Comparison of ENCODE assay signal across 21 cellular contexts in the genomic region with DNA sequence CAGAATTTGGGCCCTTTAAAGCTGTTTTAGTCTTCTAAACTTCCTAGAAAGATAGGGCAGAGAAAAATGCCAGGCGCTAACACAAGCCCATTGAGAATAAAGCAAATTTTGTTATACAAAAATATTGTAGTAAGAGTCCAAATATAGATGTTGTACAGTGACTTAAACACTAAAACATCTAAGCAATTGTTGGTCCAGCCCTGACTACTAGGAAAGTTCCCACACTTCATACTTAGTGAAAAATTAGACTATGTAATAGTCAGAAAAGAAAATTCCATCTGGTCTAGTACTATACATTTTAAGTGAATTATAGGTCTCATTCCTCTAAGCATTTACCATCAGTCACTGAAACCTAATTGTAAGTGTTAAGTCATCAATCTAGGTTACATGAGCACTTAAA.
"Had no signal": no experiment of that assay in that cellular context is flagged by ENCODE, and none has a peak within 500 bp of the region (broad histone marks: within the 10 kb centered on the region; RNA-seq: fewer than 3 reads in every experiment).

No MANE protein-coding gene starts in this region.

- H3K27me3 ChIP-seq: ascending aorta, neutrophil, ovary, tibial artery had no signal

- ATAC-seq: activated naive CD8-positive, alpha-beta T cell treated with anti-CD3 and anti-CD28 coated beads, Interleukin-2, amount 50 U/mL, for 24 hours; activated T-cell treated with anti-CD3 and anti-CD28 coated beads, Interleukin-2, amount 50 U/mL, for 72 hours; left ventricle myocardium superior; right cardiac atrium; stimulated activated effector memory CD8-positive, alpha-beta T cell treated with anti-CD3 and anti-CD28 coated beads, Interleukin-12 subunit alpha, Interleukin-12 subunit beta, amount 100 ng/mL, for 72 hours; stimulated activated naive CD8-positive, alpha-beta T cell treated with anti-CD3 and anti-CD28 coated beads, Interleukin-15, amount 100 ng/mL, for 72 hours; T-helper 17 cell had no signal

- H3K9me3 ChIP-seq: ascending aorta, neutrophil, ovary, tibial artery had no signal

- H3K36me3 ChIP-seq: ascending aorta, neutrophil, ovary, tibial artery had no signal

- H3K27ac ChIP-seq: ascending aorta, neutrophil, ovary, tibial artery had no signal

- DNase-seq: activated CD4-positive, alpha-beta memory T cell treated with anti-CD3 and anti-CD28 coated beads for 36 hours; activated CD4-positive, alpha-beta T cell treated with anti-CD3 and anti-CD28 coated beads for 48 hours; activated effector memory CD4-positive, alpha-beta T cell treated with Interleukin-2 at 50 U/mL for 16 hours; activated naive CD4-positive, alpha-beta T cell treated with anti-CD3 and anti-CD28 coated beads, Interleukin-2, amount 50 U/mL, for 16 hours; activated naive CD8-positive, alpha-beta T cell treated with anti-CD3 and anti-CD28 coated beads, Interleukin-2, amount 50 U/mL, for 24 hours; activated T-cell treated with anti-CD3 and anti-CD28 coated beads, Interleukin-2, amount 50 U/mL, for 72 hours; cerebellar nuclear complex; effector CD4-positive, alpha-beta T cell; hippocampal formation; left ventricle myocardium superior; mammary epithelial cell; ovary; right cardiac atrium; small intestine; stimulated activated CD4-positive, alpha-beta T cell treated with anti-CD3 and anti-CD28 coated beads, Interleukin-2, amount 100 ng/mL, for 24 hours; stimulated activated naive CD8-positive, alpha-beta T cell treated with anti-CD3 and anti-CD28 coated beads, Interleukin-15, amount 100 ng/mL, for 72 hours; T-helper 17 cell; tibial artery had no signal

- H3K4me3 ChIP-seq: ascending aorta, ovary, tibial artery had no signal
